Comparison of ENCODE assay signal across 8 cellular contexts in the genomic region with DNA sequence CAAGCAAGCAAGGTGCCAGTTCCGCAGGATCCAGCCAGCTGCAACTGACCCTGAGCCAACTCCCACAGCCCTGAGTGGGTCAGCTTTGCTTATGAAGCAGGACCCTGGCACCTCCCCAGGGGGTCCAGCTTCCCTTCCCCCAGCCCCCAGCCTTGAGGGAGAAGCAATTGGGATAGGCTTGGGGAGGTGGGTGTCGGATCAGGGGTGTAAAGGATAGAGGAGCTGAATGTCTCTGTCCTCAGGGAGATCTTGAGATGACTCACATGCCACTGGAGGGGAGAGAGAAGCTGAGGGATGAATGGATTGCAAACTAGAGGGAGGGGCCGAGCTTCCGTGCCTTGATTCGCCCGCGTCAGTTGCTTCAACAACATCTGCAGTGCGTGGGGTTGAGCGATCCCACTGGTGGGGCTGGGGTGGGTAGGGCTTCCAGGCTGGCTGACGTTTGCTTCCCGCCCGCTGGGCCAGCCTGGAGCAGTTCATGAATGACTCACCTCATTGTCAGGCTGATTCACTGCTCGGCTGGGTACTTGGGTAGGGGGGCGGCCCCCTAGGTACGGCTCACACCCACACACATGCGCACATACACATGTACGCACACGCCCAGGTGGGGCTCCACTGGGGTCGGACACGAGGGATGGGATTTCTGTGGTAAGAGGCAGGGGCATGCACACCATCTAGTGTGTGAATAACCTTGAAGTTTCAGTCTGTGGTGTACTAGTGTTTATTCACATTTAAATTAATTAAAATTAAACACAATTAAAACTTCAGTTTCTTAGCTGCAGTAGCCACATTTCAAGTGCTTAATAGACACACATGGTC. TPM values are rescaled to one million over a fixed set of nuclear protein-coding genes. Genes with fewer than 3 reads are reported as not detected.
DNase-seq lines count a peak whose midpoint lies in the region; ATAC-seq, FAIRE-seq and TF ChIP-seq lines count a peak whose summit lies in the region.

No MANE protein-coding gene starts in this region.

- TF ChIP-seq CTCF in A549 (IDR thresholded peaks at IDR 0.05), result no peak
- no peak for TF ChIP-seq CTCF in HFF-Myc (IDR thresholded peaks at IDR 0.05; ENCODE audit: low read depth, low read length, missing control alignments)
- TF ChIP-seq CTCF in PC-9 (conservative IDR thresholded peaks at IDR 0.05), result no peak
- TF ChIP-seq CTCF in fibroblast of pulmonary artery (IDR thresholded peaks at IDR 0.05; ENCODE audit: low read length, missing control alignments), result no peak
- TF ChIP-seq CTCF in thoracic aorta (IDR thresholded peaks at IDR 0.05), result no peak

- no TSS peak for BruUV-seq in PC-9 (replicated peaks; lab: Mats Ljungman, UMichigan)

- peak overlapping the region; percentile 68 to 87 for H3K27ac ChIP-seq in A549
- peak overlapping the region; percentile 49 for H3K27ac ChIP-seq in PC-9
- H3K27ac ChIP-seq in thoracic aorta, result peak overlapping the region; percentile 81 to 84

- peaks cover 26% of the 10 kb centered on the region for H3K4me1 ChIP-seq in A549
- H3K4me1 ChIP-seq in PC-9 (replicated peaks; ENCODE audit: insufficient read depth), result peaks cover 29% of the 10 kb centered on the region
- peaks cover 12 to 22% of the 10 kb centered on the region in 2 donors for H3K4me1 ChIP-seq in thoracic aorta (ENCODE audit: control insufficient read depth in 1 of 2, low read depth in 2 of 2)

- H4K20me1 ChIP-seq in PC-9 (ENCODE audit: insufficient read depth), result no peaks in the 10 kb centered on the region

- no peaks in the 10 kb centered on the region for H3K9me2 ChIP-seq in PC-9 (ENCODE audit: insufficient read depth)

- CTCF ChIA-PET in A549 (lab: Yijun Ruan, JAX) (interaction anchor here (0.7 to 14.3 kb wide), 18 partner anchors 8 to 212 kb away, joined by 3 to 163 read pairs (median 4); a partner anchor contains a TSS), PC-9 (lab: Charles Lee) (interaction anchor here (0.5 to 1.7 kb wide), 4 partner anchors 14 to 241 kb away, joined by 3 to 14 read pairs (median 4); a partner anchor contains a TSS)

- WGBS in A549 (ENCODE audit: missing lambda C conversion rate), result under 1% methylated on average over 20 of the region's 20 CpGs

- peak overlapping the region; percentile 33 for H3K4me3 ChIP-seq in A549
- H3K4me3 ChIP-seq in HFF-Myc (replicated peaks; ENCODE audit: low read depth, low read length), result peak overlapping the region; percentile 26
- peak overlapping the region; percentile 42; the same call in 1 of the 2 replicates for H3K4me3 ChIP-seq in PC-9
- peak overlapping the region; percentile 33 for H3K4me3 ChIP-seq in fibroblast of pulmonary artery (replicated peaks; ENCODE audit: low read depth, low read length)
- H3K4me3 ChIP-seq in thoracic aorta, result peak overlapping the region; percentile 62

- H3K9me3 ChIP-seq in A549 (no peaks in the 10 kb centered on the region), PC-9 (ENCODE audit: insufficient read depth, low read depth) (no peaks in the 10 kb centered on the region), thoracic aorta (no peaks in the 10 kb centered on the region)

- H3F3A ChIP-seq in PC-9 (ENCODE audit: insufficient read depth, low read depth), result peaks cover 30% of the 10 kb centered on the region

- H3K36me3 ChIP-seq in PC-9 (ENCODE audit: low read depth) (no peaks in the 10 kb centered on the region), thoracic aorta (no peaks in the 10 kb centered on the region)

- TF ChIP-seq EP300 in A549 (IDR thresholded peaks at IDR 0.05), result peak in 1 of 2 experiments; percentile 27; a peak in 1 of 5 replicates

- H3K4me2 ChIP-seq in A549 (peak overlapping the region; percentile 85), PC-9 (peak overlapping the region; percentile 70)

- DNase-seq in A549 (ENCODE audit: low read depth in 1 of 2, low spot score in 1 of 2), result peak; percentile 98 to 99
- peak; percentile 95 for DNase-seq in HFF-Myc (ENCODE audit: extremely low read depth, low read depth)
- DNase-seq in PC-9, result peak; percentile 87 to 90
- peak; percentile 18 for DNase-seq in activated T-helper 1 cell treated with Interleukin-2 at 50 U/mL for 16 hours (ENCODE audit: low read depth)
- peak; percentile 99 for DNase-seq in fibroblast of pulmonary artery (ENCODE audit: low read depth)
- peak; percentile 89 for DNase-seq in occipital lobe (lab: John Stamatoyannopoulos, UW)
- peak; percentile 90 for DNase-seq in thoracic aorta (ENCODE audit: low spot score)
- DNase-seq in DMS114 treated with DMSO at 0.1 percent for 48 hours (lab: John Stamatoyannopoulos, UW; ENCODE audit: unreplicated experiment), result no peak

- ATAC-seq in A549 (peak; percentile 88), thoracic aorta (ENCODE audit: insufficient number of reproducible peaks, low FRiP score, low read depth) (peak; percentile 97)

- POLR2A ChIA-PET in A549 (lab: Yijun Ruan, JAX), result interaction anchor here (0.7 to 2.1 kb wide), 6 partner anchors 14 to 72 kb away, joined by 3 to 23 read pairs (median 8); a partner anchor contains a TSS
- POLR2A ChIA-PET in PC-9 (lab: Charles Lee; ENCODE audit: unreplicated experiment), result interaction anchor here (0.5 to 0.8 kb wide), 7 partner anchors 15 to 484 kb away, joined by 3 to 11 read pairs (median 4); a partner anchor contains a TSS

- H3K27me3 ChIP-seq in PC-9 (ENCODE audit: insufficient read depth, low read depth) (no peaks in the 10 kb centered on the region), thoracic aorta (replicated peaks; ENCODE audit: insufficient read depth) (no peaks in the 10 kb centered on the region)

- TF ChIP-seq RAD21 in A549 (conservative IDR thresholded peaks at IDR 0.05 in 1 of 2, IDR thresholded peaks at IDR 0.05 in 1 of 2), result no peak; a peak in 1 of 5 replicates

- peaks cover 12% of the 10 kb centered on the region for H3K79me2 ChIP-seq in PC-9 (ENCODE audit: low read depth)

- TF ChIP-seq POLR2A in A549 (IDR thresholded peaks at IDR 0.05; ENCODE audit: low read length), result no peak

- FAIRE-seq in A549 (lab: Jason Lieb, UNC), result no peak

- no peak overlapping the region for H2AFZ ChIP-seq in PC-9

- intact Hi-C loops in PC-9 (cut with micrococcal nuclease; ENCODE audit: unreplicated experiment), result loop anchor here (1.0 kb wide), 1 partner anchor 68 kb away; a partner anchor contains a TSS

TF ChIP-seq in A549, 52 proteins besides CTCF, POLR2A, EP300 and RAD21 (continues in another document):
- TF ChIP-seq HDAC2 (IDR thresholded peaks at IDR 0.05) (no peak), EHF (CRISPR knock-in tag; IDR thresholded peaks at IDR 0.05) (no peak), ZFP36 (IDR thresholded peaks at IDR 0.05; ENCODE audit: borderline replicate concordance, partially characterized antibody) (no peak), JUN (IDR thresholded peaks at IDR 0.05) (peak; percentile 69 to 76; a peak in 4 of 5 replicates)
- TF ChIP-seq, protein P1, sequence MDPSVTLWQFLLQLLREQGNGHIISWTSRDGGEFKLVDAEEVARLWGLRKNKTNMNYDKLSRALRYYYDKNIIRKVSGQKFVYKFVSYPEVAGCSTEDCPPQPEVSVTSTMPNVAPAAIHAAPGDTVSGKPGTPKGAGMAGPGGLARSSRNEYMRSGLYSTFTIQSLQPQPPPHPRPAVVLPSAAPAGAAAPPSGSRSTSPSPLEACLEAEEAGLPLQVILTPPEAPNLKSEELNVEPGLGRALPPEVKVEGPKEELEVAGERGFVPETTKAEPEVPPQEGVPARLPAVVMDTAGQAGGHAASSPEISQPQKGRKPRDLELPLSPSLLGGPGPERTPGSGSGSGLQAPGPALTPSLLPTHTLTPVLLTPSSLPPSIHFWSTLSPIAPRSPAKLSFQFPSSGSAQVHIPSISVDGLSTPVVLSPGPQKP (IDR thresholded peaks at IDR 0.05; ENCODE audit: low read depth, low read length), result no peak
- TF ChIP-seq, protein P2, sequence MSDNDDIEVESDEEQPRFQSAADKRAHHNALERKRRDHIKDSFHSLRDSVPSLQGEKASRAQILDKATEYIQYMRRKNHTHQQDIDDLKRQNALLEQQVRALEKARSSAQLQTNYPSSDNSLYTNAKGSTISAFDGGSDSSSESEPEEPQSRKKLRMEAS (IDR thresholded peaks at IDR 0.05), result peak; percentile 90

RNA-seq across cellular contexts. Expression of a gene that starts 3.6 kb away (rescaled TPM):
- polyA plus RNA-seq in A549 (2011; rRNA removed) (5.4 and 5.6 TPM in 2 replicates), A549 (2017; fragmentation: RNase III; extraction: RNeasy Plus Mini Kit Qiagen cat#74134 plus additional on column Dnase treatment) (6.0 to 7.1 TPM (median 6.8 TPM) in 3 replicates)
- polyA plus RNA-seq in A549 (2012; cell fraction: cytosol; rRNA removed), result 8.2 and 11.1 TPM in 2 replicates
- polyA plus RNA-seq in A549 (2012; cell fraction: nucleus; rRNA removed), result 23.5 and 24.0 TPM in 2 replicates
- 16.0 and 16.7 TPM in 2 replicates for polyA minus RNA-seq in A549 (2011; rRNA and poly(A)+ RNA removed)
- total RNA-seq in PC-9 (2021) (14.5 and 15.7 TPM in 2 replicates), occipital lobe (0.78 TPM), thoracic aorta (1 to 10 TPM in 1 of 2 donors, under 1 TPM in 1; 0.85 to 2.6 TPM)

RNA-seq across cellular contexts. Expression of a gene that starts 14.7 kb away (rescaled TPM):
- polyA plus RNA-seq in A549 (2011; rRNA removed) (3.1 and 5.7 TPM in 2 replicates), A549 (2017; fragmentation: RNase III; extraction: RNeasy Plus Mini Kit Qiagen cat#74134 plus additional on column Dnase treatment) (3.2 to 7.1 TPM (median 4.5 TPM) in 3 replicates)
- polyA plus RNA-seq in A549 (2012; cell fraction: cytosol; rRNA removed), result 1.9 and 3.7 TPM in 2 replicates
- polyA plus RNA-seq in A549 (2012; cell fraction: nucleus; rRNA removed), result 11.9 and 12.9 TPM in 2 replicates
- 8.4 and 11.0 TPM in 2 replicates for polyA minus RNA-seq in A549 (2011; rRNA and poly(A)+ RNA removed)
- total RNA-seq in PC-9 (2021) (24.0 and 40.5 TPM in 2 replicates), occipital lobe (101 TPM), thoracic aorta (100 to 1,000 TPM in 1 of 2 donors, 10 to 100 TPM in 1; 76.9 to 115 TPM)

RNA-seq across cellular contexts. Expression of a gene that starts 32.4 kb away (rescaled TPM):
- polyA plus RNA-seq in A549 (2011; rRNA removed) (0.05 TPM in 1 of 2 replicates, not detected in the other), A549 (2017; fragmentation: RNase III; extraction: RNeasy Plus Mini Kit Qiagen cat#74134 plus additional on column Dnase treatment) (0.12 to 0.16 TPM (median 0.15 TPM) in 3 replicates)
- 0.04 and 0.06 TPM in 2 replicates for polyA plus RNA-seq in A549 (2012; cell fraction: cytosol; rRNA removed)
- 0.67 and 0.69 TPM in 2 replicates for polyA plus RNA-seq in A549 (2012; cell fraction: nucleus; rRNA removed)
- polyA minus RNA-seq in A549 (2011; rRNA and poly(A)+ RNA removed), result not detected in 2 replicates
- total RNA-seq in PC-9 (2021) (not detected in 2 replicates), occipital lobe (not detected), thoracic aorta (1 to 10 TPM; 2.3 to 3.9 TPM)

RNA-seq across cellular contexts. Expression of a gene that starts 48.7 kb away (rescaled TPM):
- polyA plus RNA-seq in A549 (2011; rRNA removed), result 36.2 and 43.3 TPM in 2 replicates
- polyA plus RNA-seq in A549 (2012; cell fraction: cytosol; rRNA removed), result 37.3 and 45.4 TPM in 2 replicates
- polyA plus RNA-seq in A549 (2012; cell fraction: nucleus; rRNA removed), result 104 and 115 TPM in 2 replicates
- polyA plus RNA-seq in A549 (2017; fragmentation: RNase III; extraction: RNeasy Plus Mini Kit Qiagen cat#74134 plus additional on column Dnase treatment), result 37.6 to 44.4 TPM (median 42.0 TPM) in 3 replicates
- polyA minus RNA-seq in A549 (2011; rRNA and poly(A)+ RNA removed), result 29.9 and 32.2 TPM in 2 replicates
- 39.2 and 45.5 TPM in 2 replicates for total RNA-seq in PC-9 (2021)
- total RNA-seq in occipital lobe, result 26.0 TPM
- total RNA-seq in thoracic aorta, result 10 to 100 TPM; 20.4 to 42.8 TPM
